Comparison of ENCODE assay signal across 10 cellular contexts in genomic region chr3:183502782-183503181, GRCh38. TPM values are rescaled to one million over a fixed set of nuclear protein-coding genes. Genes with fewer than 3 reads are reported as not detected.
DNase-seq lines count a peak whose midpoint lies in the region; ATAC-seq and TF ChIP-seq lines count a peak whose summit lies in the region.
"Had no signal": no experiment of that assay in that cellular context is flagged by ENCODE, and none has a peak within 500 bp of the region (broad histone marks: within the 10 kb centered on the region; RNA-seq: fewer than 3 reads in every experiment).

No MANE protein-coding gene starts in this region.

- intact Hi-C loops in right lobe of liver (cut with DNase I) = loop anchor here (10.0 kb wide), 1 partner anchor 62 kb away; no protein-coding TSS in a partner anchor

- 43% methylated on average over 3 of the region's 3 CpGs for WGBS in right lobe of liver (ENCODE audit: insufficient coverage, low coverage, low lambda C conversion rate, missing lambda C conversion rate)

- no peak overlapping the region for H3K27ac ChIP-seq in right lobe of liver
- H3K27ac ChIP-seq: epithelial cell of prostate, SJSA1 had no signal

- no peaks in the 10 kb centered on the region for H3K9me3 ChIP-seq in right lobe of liver
- H3K9me3 ChIP-seq: SJSA1 had no signal

- no peaks in the 10 kb centered on the region for H3K27me3 ChIP-seq in right lobe of liver
- H3K27me3 ChIP-seq: SJSA1 had no signal

- no peak overlapping the region for H3K4me3 ChIP-seq in right lobe of liver
- H3K4me3 ChIP-seq: SJSA1 had no signal

- no peak for TF ChIP-seq EP300 in Ishikawa (IDR thresholded peaks at IDR 0.05; ENCODE audit: borderline replicate concordance)

- ATAC-seq in right lobe of liver = peak; percentile 56 to 77 (median 64)
- no peak for ATAC-seq in HG03460 (IDR thresholded peaks at IDR 0.05; ENCODE audit: unreplicated experiment)

- H3K4me1 ChIP-seq in right lobe of liver = peaks cover 0 to 17% (median 8%) of the 10 kb centered on the region in 4 donors
- H3K4me1 ChIP-seq: SJSA1 had no signal

- peak; percentile 62 for TF ChIP-seq RAD21 in Ishikawa (IDR thresholded peaks at IDR 0.05; ENCODE audit: low read depth)

- TF ChIP-seq POLR2A in right lobe of liver (IDR thresholded peaks at IDR 0.05) (no peak), erythroblast (IDR thresholded peaks at IDR 0.05; ENCODE audit: low read length) (no peak)

- H3K36me3 ChIP-seq in right lobe of liver = no peaks in the 10 kb centered on the region
- H3K36me3 ChIP-seq: SJSA1 had no signal

- TF ChIP-seq CTCF in right lobe of liver (IDR thresholded peaks at IDR 0.05) = peak; percentile 37 to 55 (median 46)

- DNase-seq in AG08395 (ENCODE audit: low spot score) (peak; percentile 35), cerebellar cortex (ENCODE audit: low spot score) (peak; percentile 11), right lobe of liver (peak in 1 of 3 donors; percentile 53), erythroblast (lab: John Stamatoyannopoulos, UW) (no peak), NCI-H1048 (lab: John Stamatoyannopoulos, UW) (no peak), NCI-H2171 (lab: John Stamatoyannopoulos, UW) (no peak)

TF ChIP-seq in Ishikawa, 13 proteins besides CTCF, POLR2A, EP300 and RAD21:
- no peak for TF ChIP-seq NFIC (IDR thresholded peaks at IDR 0.05)
- no peak for TF ChIP-seq MAX (IDR thresholded peaks at IDR 0.05)
- no peak for TF ChIP-seq TEAD4 (IDR thresholded peaks at IDR 0.05)
- no peak for TF ChIP-seq CREB1 (IDR thresholded peaks at IDR 0.05; ENCODE audit: low read depth)
- no peak for TF ChIP-seq EGR1 (IDR thresholded peaks at IDR 0.05)
- no peak for TF ChIP-seq CEBPB (IDR thresholded peaks at IDR 0.05)
- no peak for TF ChIP-seq USF1 (IDR thresholded peaks at IDR 0.05)
- TF ChIP-seq REST (IDR thresholded peaks at IDR 0.05; ENCODE audit: low read depth) = no peak
- no peak for TF ChIP-seq TCF12 (IDR thresholded peaks at IDR 0.05; ENCODE audit: low read depth)
- no peak for TF ChIP-seq TAF1 (IDR thresholded peaks at IDR 0.05; ENCODE audit: low read depth)
- TF ChIP-seq ZBTB7A (IDR thresholded peaks at IDR 0.05; ENCODE audit: low read depth) = no peak

RNA-seq across cellular contexts. Expression of gene KLHL6, which starts 52.7 kb away (rescaled TPM):
- 1 to 10 TPM in 4 of 6 experiments, under 1 TPM in 2; 0.59 to 2.7 (median 1.6) TPM for total RNA-seq in right lobe of liver
- total RNA-seq: SJSA1 had no signal

Comparison
In these comparisons a context has a peak if more than half of its experiments do, and no peak if none do; other contexts are left out.
1. DNase-seq: peak in AG08395 (single experiment) and cerebellar cortex (single experiment); none in erythroblast (0 of 2), NCI-H1048 (single experiment) and NCI-H2171 (single experiment).